In the genomic region with DNA sequence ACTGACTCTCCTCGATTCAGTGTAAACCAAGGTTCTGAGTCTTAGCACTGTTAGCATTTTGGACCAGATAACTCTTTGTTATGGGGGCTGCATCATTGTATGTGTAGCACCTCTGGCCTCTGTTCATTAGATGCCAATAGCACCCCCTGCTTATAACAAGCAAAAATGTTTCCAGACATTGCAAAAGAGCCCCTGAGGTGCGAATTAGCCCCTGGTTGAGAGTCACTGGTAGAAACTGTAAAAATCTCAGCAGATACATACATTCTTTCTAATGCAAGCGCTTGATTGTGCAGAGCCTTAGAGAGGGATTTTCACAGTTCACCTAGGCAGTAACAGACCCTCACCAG, we compare ENCODE assay signal across 11 cellular contexts. TPM values are rescaled to one million over a fixed set of nuclear protein-coding genes. Genes with fewer than 3 reads are reported as not detected.
DNase-seq lines count a peak whose midpoint lies in the region; ATAC-seq, FAIRE-seq and TF ChIP-seq lines count a peak whose summit lies in the region.
"Had no signal": no experiment of that assay in that cellular context is flagged by ENCODE, and none has a peak within 500 bp of the region (broad histone marks: within the 10 kb centered on the region; RNA-seq: fewer than 3 reads in every experiment).

No MANE protein-coding gene starts in this region.

- H3K36me3 ChIP-seq in keratinocyte (ENCODE audit: control insufficient read depth in 2 of 2, extremely low read depth in 1 of 2, insufficient read depth in 2 of 2, low read length in 2 of 2), result peaks cover 11 to 27% of the 10 kb centered on the region in 2 experiments

- no peak overlapping the region for H3K27ac Mint-ChIP-seq in activated CD8-positive, alpha-beta T cell treated with anti-CD3 and anti-CD28 coated beads for 36 hours
- H3K27ac Mint-ChIP-seq: activated CD4-positive, alpha-beta T cell treated with anti-CD3 and anti-CD28 coated beads, Interleukin-2, amount 10 ng/mL, durations not matched to agents 7 days and 5 days had no signal

- CTCF ChIA-PET in activated CD8-positive, alpha-beta T cell treated with anti-CD3 and anti-CD28 coated beads for 36 hours (lab: Charles Lee), result interaction anchor here (0.7 to 5.1 kb wide), 11 partner anchors 8 to 206 kb away, joined by 3 to 25 read pairs (median 5); no protein-coding TSS in a partner anchor

- peaks cover 40% of the 10 kb centered on the region for H3K4me1 Mint-ChIP-seq in activated CD8-positive, alpha-beta T cell treated with anti-CD3 and anti-CD28 coated beads for 36 hours (ENCODE audit: low read depth)

- dilution Hi-C loops in keratinocyte (cut with MboI; ENCODE audit: extremely low pct_ligation_motif_present, low sequenced_read_pairs), result no loop called here

- H3K4me3 Mint-ChIP-seq in activated CD8-positive, alpha-beta T cell treated with anti-CD3 and anti-CD28 coated beads for 36 hours, result peak overlapping the region; percentile 58

- peak overlapping the region; percentile 82 for H3K4me2 ChIP-seq in keratinocyte (ENCODE audit: control insufficient read depth, extremely low read depth, insufficient read depth, low read depth, low read length)

- H3K9ac ChIP-seq in keratinocyte (ENCODE audit: control insufficient read depth, extremely low read depth, insufficient read depth, low read length), result peak overlapping the region; percentile 88

- peak overlapping the region; percentile 72 for H3K4me3 ChIP-seq in HL-60 (replicated peaks; ENCODE audit: insufficient read depth, low read length)
- H3K4me3 ChIP-seq in keratinocyte (ENCODE audit: control insufficient read depth in 2 of 3, extremely low read depth in 1 of 3, insufficient read depth in 2 of 3, low read depth in 1 of 3, low read length in 3 of 3), result peak overlapping the region; percentile 72 to 99 (median 83)
- peak overlapping the region; percentile 40 to 57 (median 50) for H3K4me3 ChIP-seq in skin epidermis

- TF ChIP-seq CTCF in HL-60 (IDR thresholded peaks at IDR 0.05; ENCODE audit: insufficient read depth, low read length) (no peak), keratinocyte (optimal IDR thresholded peaks at IDR 0.05 in 1 of 3, IDR thresholded peaks at IDR 0.05 in 1 of 3, conservative IDR thresholded peaks at IDR 0.05 in 1 of 3; ENCODE audit: extremely low read depth in 1 of 3, insufficient read depth in 2 of 3, low read length in 3 of 3) (no peak)
- no peak for TF ChIP-seq CTCF in activated CD8-positive, alpha-beta T cell treated with anti-CD3 and anti-CD28 coated beads for 36 hours (IDR thresholded peaks at IDR 0.05)

- H3K27me3 Mint-ChIP-seq in activated CD8-positive, alpha-beta T cell treated with anti-CD3 and anti-CD28 coated beads for 36 hours, result peaks cover 14% of the 10 kb centered on the region

- H2AFZ ChIP-seq in keratinocyte (ENCODE audit: control insufficient read depth, low read length), result no peak overlapping the region

- POLR2A ChIA-PET in activated CD8-positive, alpha-beta T cell treated with anti-CD3 and anti-CD28 coated beads for 36 hours (lab: Charles Lee), result interaction anchor here (1.0 to 1.1 kb wide), 2 partner anchors 11 to 16 kb away, joined by 4 read pairs; no protein-coding TSS in a partner anchor

- ATAC-seq in activated CD8-positive, alpha-beta T cell treated with anti-CD3 and anti-CD28 coated beads for 36 hours, result no peak
- ATAC-seq in GM21528 (IDR thresholded peaks at IDR 0.05; ENCODE audit: low FRiP score, unreplicated experiment), result no peak

- H3K36me3 Mint-ChIP-seq in activated CD8-positive, alpha-beta T cell treated with anti-CD3 and anti-CD28 coated beads for 36 hours (ENCODE audit: low read depth), result no peaks in the 10 kb centered on the region

- FAIRE-seq in keratinocyte (lab: Jason Lieb, UNC), result no peak
- FAIRE-seq: HTR-8/SVneo had no signal

- H3K4me1 ChIP-seq in keratinocyte (ENCODE audit: control insufficient read depth, extremely low read depth, insufficient read depth, low read length), result peaks cover 29% of the 10 kb centered on the region

- H3K27ac ChIP-seq in HL-60 (replicated peaks), result no peak overlapping the region
- peak overlapping the region; percentile 94 for H3K27ac ChIP-seq in keratinocyte (ENCODE audit: control insufficient read depth, insufficient read depth, low read length)
- peak overlapping the region in 4 of 21 experiments; percentile 2 to 58 (median 40) for H3K27ac ChIP-seq in skin epidermis

- H3K9me3 ChIP-seq in keratinocyte (ENCODE audit: control insufficient read depth, low read depth, low read length), result no peaks in the 10 kb centered on the region

- intact Hi-C loops in activated CD8-positive, alpha-beta T cell treated with anti-CD3 and anti-CD28 coated beads for 36 hours (cut with micrococcal nuclease), result loop anchor here (5.0 to 10.0 kb wide), 3 partner anchors 37 to 206 kb away; no protein-coding TSS in a partner anchor

- H3K27me3 ChIP-seq in HL-60 (ENCODE audit: insufficient read depth, poor library complexity, severe bottlenecking) (no peaks in the 10 kb centered on the region), keratinocyte (ENCODE audit: control insufficient read depth, extremely low read depth, insufficient read depth, low read length) (no peaks in the 10 kb centered on the region)

- H4K20me1 ChIP-seq in keratinocyte (ENCODE audit: control insufficient read depth, extremely low read depth, insufficient read depth, low read length), result peaks cover 42% of the 10 kb centered on the region

- no peaks in the 10 kb centered on the region for H3K9me1 ChIP-seq in keratinocyte (ENCODE audit: control insufficient read depth, extremely low read depth, insufficient read depth, low read length)

- H3K79me2 ChIP-seq in keratinocyte (ENCODE audit: control insufficient read depth, insufficient read depth, low read length), result peaks cover 76% of the 10 kb centered on the region

- no peak for DNase-seq in HL-60 (ENCODE audit: low read depth in 1 of 2, low spot score in 1 of 2)
- DNase-seq in activated CD8-positive, alpha-beta T cell treated with anti-CD3 and anti-CD28 coated beads for 36 hours, result no peak
- no peak for DNase-seq in keratinocyte (ENCODE audit: low read depth, low spot score)
- DNase-seq in HUDEP-2 (lab: John Stamatoyannopoulos, UW; ENCODE audit: unreplicated experiment in 76 of 76), result no peak
- DNase-seq in germinal center (ENCODE audit: low spot score), result no peak
- no peak for DNase-seq in NCI-H524 (lab: John Stamatoyannopoulos, UW)
- DNase-seq: activated CD4-positive, alpha-beta T cell treated with anti-CD3 and anti-CD28 coated beads, Interleukin-2, amount 10 ng/mL, durations not matched to agents 7 days and 5 days; amniotic stem cell had no signal

- no peaks in the 10 kb centered on the region for H3K9me3 Mint-ChIP-seq in activated CD8-positive, alpha-beta T cell treated with anti-CD3 and anti-CD28 coated beads for 36 hours
- H3K9me3 Mint-ChIP-seq: activated CD4-positive, alpha-beta T cell treated with anti-CD3 and anti-CD28 coated beads, Interleukin-2, amount 10 ng/mL, durations not matched to agents 7 days and 5 days had no signal

RNA-seq across cellular contexts. Expression of gene ADRB2, which starts 2.8 kb away (rescaled TPM):
- total RNA-seq in activated CD8-positive, alpha-beta T cell treated with anti-CD3 and anti-CD28 coated beads for 36 hours, result under 1 TPM; 0.81 to 0.98 TPM
- 29.4 to 39.7 TPM (median 36.3 TPM) in 3 replicates for polyA plus RNA-seq in keratinocyte
- polyA plus RNA-seq in keratinocyte (2011; ENCODE audit: low read depth), result 5.7 TPM
- 10.7 and 14.0 TPM in 2 replicates for polyA plus RNA-seq in keratinocyte (2011; cell fraction: cytosol; rRNA removed)
- 57.7 and 60.8 TPM in 2 replicates for polyA plus RNA-seq in keratinocyte (2011; cell fraction: nucleus; rRNA removed)
- 15.9 and 24.5 TPM in 2 replicates for polyA plus RNA-seq in keratinocyte (2012; ENCODE audit: low replicate concordance)
- 31.1 to 81.8 TPM (median 79.6 TPM) in 3 replicates for polyA minus RNA-seq in keratinocyte
- 30.5 TPM for polyA minus RNA-seq in keratinocyte (2011; cell fraction: cytosol; rRNA and poly(A)+ RNA removed)
- polyA minus RNA-seq in keratinocyte (2011; cell fraction: nucleus; rRNA and poly(A)+ RNA removed), result 65.9 and 82.1 TPM in 2 replicates
